ENCODE assay signal across 8 cellular contexts in genomic region chr15:61403884-61404283, GRCh38.
"Had no signal": no experiment of that assay in that cellular context is flagged by ENCODE, and none has a peak within 500 bp of the region (broad histone marks: within the 10 kb centered on the region; RNA-seq: fewer than 3 reads in every experiment).

No MANE protein-coding gene starts in this region.

- H3K9ac ChIP-seq: GM23248, KMS-11 had no signal

- H2AFZ ChIP-seq: GM23248 had no signal

- DNase-seq: GM23248, GOT3, H9, HCEC 1CT, KBM-7 had no signal

- H3K4me2 ChIP-seq: KMS-11 had no signal

- FAIRE-seq: H54, HTR-8/SVneo had no signal

- H3K27ac ChIP-seq: GM23248, KMS-11 had no signal

- H3K4me3 ChIP-seq: GM23248 had no signal
